Comparison of ENCODE assay signal across 12 cellular contexts in genomic region chr2:25253153-25253617, GRCh38.
DNase-seq lines count a peak whose midpoint lies in the region; ATAC-seq, FAIRE-seq and TF ChIP-seq lines count a peak whose summit lies in the region.
"Had no signal": no experiment of that assay in that cellular context is flagged by ENCODE, and none has a peak within 500 bp of the region (broad histone marks: within the 10 kb centered on the region; RNA-seq: fewer than 3 reads in every experiment).

No MANE protein-coding gene starts in this region.

- peak in 1 of 5 donors; percentile 16 for DNase-seq in heart left ventricle
- no peak for DNase-seq in Right ventricle myocardium superior
- DNase-seq in coronary artery (ENCODE audit: low spot score) = no peak
- no peak for DNase-seq in naive thymus-derived CD8-positive, alpha-beta T cell
- no peak for DNase-seq in uterus
- no peak for DNase-seq in kidney
- no peak for DNase-seq in lower leg skin (ENCODE audit: low spot score in 2 of 2)
- DNase-seq: NCI-H1436; stimulated activated CD4-positive, alpha-beta T cell treated with anti-CD3 and anti-CD28 coated beads, Interleukin-1b, Interleukin-23, amount 100 ng/mL, for 48 hours had no signal

- H3K27me3 Mint-ChIP-seq in naive thymus-derived CD8-positive, alpha-beta T cell = no peaks in the 10 kb centered on the region

- intact Hi-C loops in heart left ventricle (cut with DNase I) (loop anchor here in 1 of 10 donors (10.0 kb wide), 1 partner anchor 272 kb away; no protein-coding TSS in a partner anchor), Right ventricle myocardium superior (cut with DNase I) (no loop called here), uterus (cut with DNase I; ENCODE audit: low total_unique reads) (no loop called here), kidney (cut with DNase I) (no loop called here), lower leg skin (cut with DNase I; ENCODE audit: low total_unique reads) (no loop called here)

- H3K4me1 Mint-ChIP-seq in naive thymus-derived CD8-positive, alpha-beta T cell = peaks cover 41 to 63% (median 53%) of the 10 kb centered on the region in 4 donors

- peak overlapping the region; percentile 81 to 95 (median 90) for H3K27ac Mint-ChIP-seq in naive thymus-derived CD8-positive, alpha-beta T cell

- no peaks in the 10 kb centered on the region for H3K9me3 Mint-ChIP-seq in naive thymus-derived CD8-positive, alpha-beta T cell
- H3K9me3 Mint-ChIP-seq: activated naive CD4-positive, alpha-beta T cell treated with anti-CD3 and anti-CD28 coated beads, Interleukin-2, amount 50 U/mL, for 72 hours had no signal

- H3K4me3 Mint-ChIP-seq in naive thymus-derived CD8-positive, alpha-beta T cell = peak overlapping the region; percentile 68 to 88 (median 83)

- H3K36me3 ChIP-seq in heart left ventricle (peaks cover 0 to 34% (median 10%) of the 10 kb centered on the region in 9 donors), uterus (no peaks in the 10 kb centered on the region), kidney (ENCODE audit: control insufficient read depth in 1 of 2, insufficient read depth in 2 of 2, low read length in 2 of 2) (peaks cover 5 to 9% of the 10 kb centered on the region in 2 donors)
- H3K36me3 ChIP-seq: SJSA1 had no signal

- H3K9ac ChIP-seq in kidney (ENCODE audit: low read length in 2 of 2) = peak overlapping the region in 1 of 2 donors; percentile 5

- H3K4me1 ChIP-seq in heart left ventricle (peaks cover 0 to 43% (median 34%) of the 10 kb centered on the region in 12 donors), uterus (peaks cover 0 to 15% of the 10 kb centered on the region in 2 donors), kidney (ENCODE audit: control insufficient read depth in 1 of 2, insufficient read depth in 1 of 2, low read depth in 1 of 2, low read length in 2 of 2) (peaks cover 0 to 11% of the 10 kb centered on the region in 2 donors)

- TF ChIP-seq CTCF in heart left ventricle (IDR thresholded peaks at IDR 0.05) (no peak), coronary artery (IDR thresholded peaks at IDR 0.05) (no peak), uterus (IDR thresholded peaks at IDR 0.05) (no peak), kidney (IDR thresholded peaks at IDR 0.05; ENCODE audit: borderline replicate concordance, extremely low read depth, insufficient read depth) (no peak), lower leg skin (IDR thresholded peaks at IDR 0.05) (no peak)

- H3K4me3 ChIP-seq in heart left ventricle (peak overlapping the region in 8 of 12 donors; percentile 58 to 74 (median 66)), coronary artery (peak overlapping the region; percentile 94), uterus (peak overlapping the region; percentile 58 to 67), kidney (ENCODE audit: low read length in 2 of 2) (no peak overlapping the region), lower leg skin (ENCODE audit: low read depth, poor library complexity, severe bottlenecking) (no peak overlapping the region)

- peaks cover 0 to 48% (median 6%) of the 10 kb centered on the region in 3 donors for H3K36me3 Mint-ChIP-seq in naive thymus-derived CD8-positive, alpha-beta T cell

- ATAC-seq in heart left ventricle = no peak
- no peak for ATAC-seq in Right ventricle myocardium superior (ENCODE audit: poor library complexity)
- ATAC-seq in naive thymus-derived CD8-positive, alpha-beta T cell = no peak
- no peak for ATAC-seq in GM21737 (IDR thresholded peaks at IDR 0.05; ENCODE audit: unreplicated experiment)

- H3K27ac ChIP-seq in heart left ventricle (peak overlapping the region in 11 of 12 donors; percentile 66 to 91 (median 84)), coronary artery (peak overlapping the region in 1 of 2 donors; percentile 83), uterus (peak overlapping the region; percentile 85 to 91), kidney (ENCODE audit: low read depth in 2 of 2, low read length in 2 of 2) (peak overlapping the region in 1 of 2 donors; percentile 28)

- FAIRE-seq in kidney (lab: Jason Lieb, UNC) = no peak

- no peaks in the 10 kb centered on the region for H3K9me3 ChIP-seq in heart left ventricle
- no peaks in the 10 kb centered on the region for H3K9me3 ChIP-seq in uterus
- no peaks in the 10 kb centered on the region for H3K9me3 ChIP-seq in kidney (ENCODE audit: control insufficient read depth in 1 of 2, low read length in 2 of 2)
- H3K9me3 ChIP-seq: SJSA1 had no signal

- POLR2A ChIA-PET in naive thymus-derived CD8-positive, alpha-beta T cell (lab: Charles Lee) = interaction anchor here (0.6 to 3.9 kb wide), 14 partner anchors 10 to 323 kb away, joined by 3 to 56 read pairs (median 10); no protein-coding TSS in a partner anchor

- TF ChIP-seq POLR2A in heart left ventricle (IDR thresholded peaks at IDR 0.05) (no peak), uterus (IDR thresholded peaks at IDR 0.05) (no peak), lower leg skin (IDR thresholded peaks at IDR 0.05) (no peak)

- no peaks in the 10 kb centered on the region for H3K27me3 ChIP-seq in heart left ventricle
- no peaks in the 10 kb centered on the region for H3K27me3 ChIP-seq in uterus
- H3K27me3 ChIP-seq: SJSA1 had no signal

- WGBS in heart left ventricle, 4 donors = 82 to 90% (median 85%) methylated on average over 11 of the region's 11 CpGs
- 80 to 84% methylated on average over 11 of the region's 11 CpGs for WGBS in lower leg skin, 2 donors

Comparison
In these comparisons a context has a peak if more than half of its experiments do, and no peak if none do; other contexts are left out.
1. H3K4me3 ChIP-seq: peak in heart left ventricle (8 of 12), coronary artery (single experiment) and uterus (2 of 2); none in kidney (0 of 2) and lower leg skin (single experiment).